22 cellular contexts compared by ENCODE assay signal in genomic region chr5:51034501-51034900, GRCh38.
"Had no signal": no experiment of that assay in that cellular context is flagged by ENCODE, and none has a peak within 500 bp of the region (broad histone marks: within the 10 kb centered on the region; RNA-seq: fewer than 3 reads in every experiment).

No MANE protein-coding gene starts in this region.

- H3K27me3 ChIP-seq: ascending aorta, gastrocnemius medialis, right lobe of liver, testis, transverse colon had no signal

- H3K36me3 ChIP-seq: ascending aorta, gastrocnemius medialis, right lobe of liver, transverse colon, WERI-Rb-1 had no signal

- DNase-seq: activated CD4-positive, alpha-beta memory T cell treated with anti-CD3 and anti-CD28 coated beads for 36 hours; activated CD4-positive, alpha-beta T cell treated with anti-CD3 and anti-CD28 coated beads, Interleukin-2, amount 10 ng/mL, durations not matched to agents 24 days and 14 days; activated CD8-positive, alpha-beta memory T cell treated with anti-CD3 and anti-CD28 coated beads, Interleukin-2, amount 50 U/mL, for 48 hours; activated gamma-delta T cell; activated naive CD4-positive, alpha-beta T cell treated with anti-CD3 and anti-CD28 coated beads, Interleukin-2, amount 10 ng/mL, durations not matched to agents 7 days and 5 days; activated naive CD8-positive, alpha-beta T cell treated with anti-CD3 and anti-CD28 coated beads, Interleukin-2, amount 10 ng/mL, durations not matched to agents 7 days and 5 days; activated T-cell treated with anti-CD3 and anti-CD28 coated beads, Interleukin-2, amount 50 U/mL, for 24 hours; effector memory CD8-positive, alpha-beta T cell; erythroblast; gastrocnemius medialis; glutamatergic neuron; islet precursor cell; left ventricle myocardium superior; mammary epithelial cell; right lobe of liver; stimulated activated CD4-positive, alpha-beta T cell treated with anti-CD3 and anti-CD28 coated beads, Interleukin-2, amount 100 ng/mL, for 48 hours; stimulated activated naive CD4-positive, alpha-beta T cell treated with Interleukin-2 at 50 U/mL for 16 hours; testis; transverse colon; WERI-Rb-1 had no signal

- H3K4me3 ChIP-seq: ascending aorta, coronary artery, gastrocnemius medialis, right lobe of liver, testis, transverse colon had no signal

- H3K27ac ChIP-seq: ascending aorta, coronary artery, gastrocnemius medialis, right lobe of liver, testis, transverse colon, WERI-Rb-1 had no signal
